In genomic region chr15:67827561-67828378, GRCh38 we compare ENCODE assay signal across 14 cellular contexts. TPM values are rescaled to one million over a fixed set of nuclear protein-coding genes. Genes with fewer than 3 reads are reported as not detected.
A peak's percentile ranks its signal among the peaks of the same experiment; 100 is the strongest.
DNase-seq lines count a peak whose midpoint lies in the region; ATAC-seq and TF ChIP-seq lines count a peak whose summit lies in the region.
"Had no signal": no experiment of that assay in that cellular context is flagged by ENCODE, and none has a peak within 500 bp of the region (broad histone marks: within the 10 kb centered on the region; RNA-seq: fewer than 3 reads in every experiment).

No MANE protein-coding gene starts in this region.

- no peak for DNase-seq in CD8-positive, alpha-beta memory T cell
- DNase-seq in central memory CD8-positive, alpha-beta T cell (ENCODE audit: low spot score in 2 of 2): no peak
- no peak for DNase-seq in cortex of kidney (lab: John Stamatoyannopoulos, UW)
- DNase-seq in SKM-1 (lab: John Stamatoyannopoulos, UW; ENCODE audit: unreplicated experiment): no peak
- DNase-seq: dermis blood vessel endothelial cell; DMS79; stimulated activated CD4-positive, alpha-beta T cell treated with anti-CD3 and anti-CD28 coated beads, Interleukin-4, amount 100 ng/mL, for 24 hours had no signal

- H3K27me3 Mint-ChIP-seq in CD8-positive, alpha-beta memory T cell: peaks cover 57 to 74% of the 10 kb centered on the region in 2 donors
- H3K27me3 Mint-ChIP-seq in central memory CD8-positive, alpha-beta T cell: peaks cover 85% of the 10 kb centered on the region
- peaks cover 85% of the 10 kb centered on the region for H3K27me3 Mint-ChIP-seq in nephron (ENCODE audit: low read depth)

- POLR2A ChIA-PET in CD8-positive, alpha-beta memory T cell (lab: Charles Lee): no interaction called here

- no peak for ATAC-seq in central memory CD8-positive, alpha-beta T cell (replicated peaks; ENCODE audit: extremely low read depth, poor library complexity, severe bottlenecking)
- ATAC-seq in HG02571 (IDR thresholded peaks at IDR 0.05; ENCODE audit: unreplicated experiment) (no peak), HG02642 (IDR thresholded peaks at IDR 0.05; ENCODE audit: poor library complexity, unreplicated experiment) (no peak)
- ATAC-seq: Panc1 had no signal

- CTCF ChIA-PET in CD8-positive, alpha-beta memory T cell (lab: Charles Lee): interaction anchor here (1.4 kb wide), 1 partner anchor 8 kb away, joined by 6 read pairs; no protein-coding TSS in a partner anchor

- H3K9me3 ChIP-seq in BLaER1: peaks cover 80% of the 10 kb centered on the region
- H3K9me3 ChIP-seq in CD8-positive, alpha-beta memory T cell (ENCODE audit: low read length): no peaks in the 10 kb centered on the region

- TF ChIP-seq CTCF in nephron (IDR thresholded peaks at IDR 0.05; ENCODE audit: unreplicated experiment in 3 of 3): no peak

- H3K4me2 ChIP-seq in BLaER1: no peak overlapping the region

- peaks cover 0 to 2% (median 0%) of the 10 kb centered on the region in 5 donors for H3K9me3 Mint-ChIP-seq in CD8-positive, alpha-beta memory T cell
- H3K9me3 Mint-ChIP-seq in central memory CD8-positive, alpha-beta T cell: no peaks in the 10 kb centered on the region
- H3K9me3 Mint-ChIP-seq in nephron: peaks cover 2% of the 10 kb centered on the region

- H3K27ac ChIP-seq in BLaER1: no peak overlapping the region
- H3K27ac ChIP-seq in CD8-positive, alpha-beta memory T cell (ENCODE audit: low read depth, low read length): no peak overlapping the region

- peaks cover 24% of the 10 kb centered on the region; the same call in 1 of the 2 replicates for H4K20me1 ChIP-seq in BLaER1

- peak overlapping the region; percentile 38 for H3K4me3 ChIP-seq in BLaER1
- no peak overlapping the region for H3K4me3 ChIP-seq in CD8-positive, alpha-beta memory T cell (ENCODE audit: low read length)

- peak overlapping the region in 6 of 7 donors; percentile 25 to 65 (median 59) for H3K4me3 Mint-ChIP-seq in CD8-positive, alpha-beta memory T cell
- peak overlapping the region; percentile 53 for H3K4me3 Mint-ChIP-seq in central memory CD8-positive, alpha-beta T cell
- peak overlapping the region; percentile 44 to 57 (median 53) for H3K4me3 Mint-ChIP-seq in nephron

- peaks cover 9% of the 10 kb centered on the region for H3K4me1 ChIP-seq in BLaER1
- H3K4me1 ChIP-seq in CD8-positive, alpha-beta memory T cell (ENCODE audit: insufficient read depth, low read length): peaks cover 29% of the 10 kb centered on the region

- no peak overlapping the region for H3K9ac ChIP-seq in BLaER1

- H3K36me3 Mint-ChIP-seq in CD8-positive, alpha-beta memory T cell: no peaks in the 10 kb centered on the region
- peaks cover 13% of the 10 kb centered on the region for H3K36me3 Mint-ChIP-seq in central memory CD8-positive, alpha-beta T cell (ENCODE audit: insufficient read depth)
- no peaks in the 10 kb centered on the region for H3K36me3 Mint-ChIP-seq in nephron (ENCODE audit: low read depth)

- 0 out of 2 replicates have a peak, but pooled peaks cover 4% of the 10 kb centered on the region for H3K36me3 ChIP-seq in BLaER1
- H3K36me3 ChIP-seq in CD8-positive, alpha-beta memory T cell (ENCODE audit: insufficient read depth, low read length): no peaks in the 10 kb centered on the region

- peaks cover 99% of the 10 kb centered on the region for H3K27me3 ChIP-seq in BLaER1
- peaks cover 50% of the 10 kb centered on the region for H3K27me3 ChIP-seq in CD8-positive, alpha-beta memory T cell (ENCODE audit: insufficient read depth, low read length, poor library complexity, severe bottlenecking)

- peak overlapping the region in 1 of 8 donors; percentile 67 for H3K27ac Mint-ChIP-seq in CD8-positive, alpha-beta memory T cell
- no peak overlapping the region for H3K27ac Mint-ChIP-seq in central memory CD8-positive, alpha-beta T cell (ENCODE audit: low read depth)
- no peak overlapping the region for H3K27ac Mint-ChIP-seq in nephron

- peaks cover 29 to 67% (median 45%) of the 10 kb centered on the region in 3 donors for H3K4me1 Mint-ChIP-seq in CD8-positive, alpha-beta memory T cell
- H3K4me1 Mint-ChIP-seq in central memory CD8-positive, alpha-beta T cell: peaks cover 27% of the 10 kb centered on the region
- peaks cover 38% of the 10 kb centered on the region for H3K4me1 Mint-ChIP-seq in nephron

RNA-seq across cellular contexts. Expression of gene SKOR1, which starts 2.5 kb away (rescaled TPM):
- total RNA-seq in CD8-positive, alpha-beta memory T cell: under 1 TPM; 0.15 to 0.16 TPM
- 0.06 TPM for polyA plus RNA-seq in CD8-positive, alpha-beta memory T cell
- total RNA-seq: dermis blood vessel endothelial cell, fibroblast of villous mesenchyme had no signal

RNA-seq across cellular contexts. Expression of gene RNU6-1, which starts 12.1 kb away (rescaled TPM):
- total RNA-seq in CD8-positive, alpha-beta memory T cell: not detected
- polyA plus RNA-seq in CD8-positive, alpha-beta memory T cell: not detected
- total RNA-seq: dermis blood vessel endothelial cell, fibroblast of villous mesenchyme, left lobe of liver had no signal
